In the genomic region with DNA sequence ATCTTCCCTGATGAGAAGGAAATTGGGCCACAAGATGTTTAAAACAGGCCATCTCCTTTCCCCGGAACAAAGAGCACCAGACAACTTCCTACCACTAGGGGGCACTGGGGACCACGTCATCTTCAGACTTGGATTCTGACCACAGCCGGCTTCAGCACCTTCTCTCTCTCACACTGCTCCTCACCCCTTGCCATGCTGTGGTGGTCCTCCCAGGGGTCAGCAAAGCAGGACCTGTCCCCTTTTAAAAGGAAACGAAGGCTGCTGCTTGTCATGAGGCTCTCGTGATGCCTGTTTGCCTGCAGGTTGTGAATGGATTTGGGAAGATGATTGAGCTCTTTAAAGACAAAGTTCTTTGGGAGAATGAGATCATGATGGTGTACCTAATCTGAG, we compare ENCODE assay signal across 8 cellular contexts. TPM values are rescaled to one million over a fixed set of nuclear protein-coding genes. Genes with fewer than 3 reads are reported as not detected.
A peak's percentile ranks its signal among the peaks of the same experiment; 100 is the strongest.
DNase-seq lines count a peak whose midpoint lies in the region; ATAC-seq and TF ChIP-seq lines count a peak whose summit lies in the region.

No MANE protein-coding gene starts in this region.

- TF ChIP-seq CTCF in kidney epithelial cell (IDR thresholded peaks at IDR 0.05; ENCODE audit: insufficient read depth, low read length, poor library complexity, severe bottlenecking), result peak; percentile 85

- H3K4me3 ChIP-seq in kidney epithelial cell (ENCODE audit: low read depth, low read length), result no peak overlapping the region

- DNase-seq in GDM1 (lab: John Stamatoyannopoulos, UW), result peak; percentile 64
- peak; percentile 50 for DNase-seq in NCI-H2171 treated with DMSO at 0.1 percent for 48 hours (lab: John Stamatoyannopoulos, UW)
- peak; percentile 61 to 76 (median 64) for DNase-seq in activated CD4-positive, CD25-positive, alpha-beta regulatory T cell (lab: John Stamatoyannopoulos, UW)
- peak in 55 of 61 donors; percentile 9 to 83 (median 58) for DNase-seq in caudate nucleus (lab: John Stamatoyannopoulos, UW)
- DNase-seq in kidney epithelial cell (ENCODE audit: low read depth), result no peak
- DNase-seq in stimulated activated CD4-positive, alpha-beta T cell treated with anti-CD3 and anti-CD28 coated beads, Interleukin-1b, Interleukin-23, amount 100 ng/mL, for 1 hour (ENCODE audit: low read depth in 2 of 2), result peak; percentile 61 to 63
- no peak for DNase-seq in cortex of kidney (lab: John Stamatoyannopoulos, UW)

- no peaks in the 10 kb centered on the region for H3K27me3 ChIP-seq in kidney epithelial cell (ENCODE audit: control insufficient read depth, insufficient read depth, low read length)

- ATAC-seq in HG02678 (IDR thresholded peaks at IDR 0.05; ENCODE audit: unreplicated experiment), result peak; percentile 70

- H3K27ac ChIP-seq in caudate nucleus (ENCODE audit: low read depth, low read length), result no peak overlapping the region

- no peaks in the 10 kb centered on the region for H3K36me3 ChIP-seq in kidney epithelial cell (ENCODE audit: control insufficient read depth, insufficient read depth, low read length)

RNA-seq across cellular contexts. Expression of a gene that starts 16.2 kb away (rescaled TPM):
- 18.6 and 20.3 TPM in 2 replicates for total RNA-seq in kidney epithelial cell

RNA-seq across cellular contexts. Expression of a gene that starts 47.0 kb away (rescaled TPM):
- 6.9 and 10.1 TPM in 2 replicates for total RNA-seq in kidney epithelial cell

Comparison
In these comparisons a context has a peak if more than half of its experiments do, and no peak if none do; other contexts are left out.
1. DNase-seq: peak in GDM1 (single experiment), NCI-H2171 treated with DMSO at 0.1 percent for 48 hours (single experiment), activated CD4-positive, CD25-positive, alpha-beta regulatory T cell (4 of 4), caudate nucleus (55 of 61) and stimulated activated CD4-positive, alpha-beta T cell treated with anti-CD3 and anti-CD28 coated beads, Interleukin-1b, Interleukin-23, amount 100 ng/mL, for 1 hour (2 of 2); none in kidney epithelial cell (single experiment) and cortex of kidney (single experiment).